22 cellular contexts compared by ENCODE assay signal in the genomic region with DNA sequence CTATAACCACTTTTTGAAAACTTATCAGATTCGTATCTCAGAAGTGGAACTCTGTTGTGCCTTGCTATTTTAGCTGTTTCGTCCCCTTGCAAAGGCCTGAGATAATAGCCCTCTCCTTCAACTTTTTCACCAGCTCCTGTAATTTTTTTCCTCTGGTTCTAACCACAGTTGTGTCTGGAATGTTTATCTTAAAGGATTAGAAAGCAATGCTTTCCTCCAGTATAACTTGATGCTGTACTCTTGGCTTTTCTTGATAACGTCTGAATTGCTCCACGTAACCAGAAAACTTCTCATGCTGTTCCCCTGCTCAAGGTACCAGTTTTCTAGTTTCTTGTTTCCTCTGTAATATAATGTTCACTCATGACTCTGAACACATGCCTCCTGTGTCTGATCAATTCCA.
"Had no signal": no experiment of that assay in that cellular context is flagged by ENCODE, and none has a peak within 500 bp of the region (broad histone marks: within the 10 kb centered on the region; RNA-seq: fewer than 3 reads in every experiment).

No MANE protein-coding gene starts in this region.

- H3K27ac ChIP-seq: esophagus muscularis mucosa, neutrophil, ovary, psoas muscle, right atrium auricular region, spleen, tibial nerve had no signal

- H3K4me1 ChIP-seq: esophagus muscularis mucosa, psoas muscle, right atrium auricular region, spleen, tibial nerve had no signal

- H3K36me3 ChIP-seq: esophagus muscularis mucosa, neutrophil, ovary, right atrium auricular region, spleen, tibial nerve had no signal

- H3K9me3 ChIP-seq: esophagus muscularis mucosa, neutrophil, psoas muscle, right atrium auricular region had no signal

- ATAC-seq: activated CD4-positive, alpha-beta T cell treated with anti-CD3 and anti-CD28 coated beads for 36 hours; activated CD8-positive, alpha-beta memory T cell treated with anti-CD3 and anti-CD28 coated beads, Interleukin-2, amount 10 ng/mL, durations not matched to agents 7 days and 5 days; activated CD8-positive, alpha-beta T cell treated with anti-CD3 and anti-CD28 coated beads, Interleukin-2, amount 10 ng/mL, durations not matched to agents 7 days and 5 days; activated naive CD8-positive, alpha-beta T cell treated with anti-CD3 and anti-CD28 coated beads, Interleukin-2, amount 50 U/mL, for 24 hours; left ventricle myocardium superior; natural killer cell treated with Interleukin-12 subunit alpha and Interleukin-12 subunit beta and Interleukin-15 and Interleukin-18, amount 100 ng/mL, for 72 hours; psoas muscle had no signal

- H3K4me3 ChIP-seq: esophagus muscularis mucosa, ovary, psoas muscle, right atrium auricular region, spleen, tibial nerve had no signal

- DNase-seq: activated B cell treated with CpG ODN at 0.5 μM for 24 hours; activated CD4-positive, alpha-beta T cell treated with anti-CD3 and anti-CD28 coated beads for 36 hours; activated CD8-positive, alpha-beta memory T cell treated with anti-CD3 and anti-CD28 coated beads, Interleukin-2, amount 10 ng/mL, durations not matched to agents 7 days and 5 days; activated CD8-positive, alpha-beta T cell treated with anti-CD3 and anti-CD28 coated beads, Interleukin-2, amount 10 ng/mL, durations not matched to agents 7 days and 5 days; activated naive CD8-positive, alpha-beta T cell treated with anti-CD3 and anti-CD28 coated beads, Interleukin-2, amount 50 U/mL, for 24 hours; activated T-cell treated with anti-CD3 and anti-CD28 coated beads, Interleukin-2, amount 50 U/mL, for 48 hours; anterior cingulate cortex; caudate nucleus; dermis blood vessel endothelial cell; effector CD4-positive, alpha-beta T cell; foreskin melanocyte; left ventricle myocardium superior; ovary; psoas muscle; spleen; stimulated activated naive CD4-positive, alpha-beta T cell treated with Interleukin-2 at 50 U/mL for 16 hours; T-helper 2 cell had no signal

- H3K27me3 ChIP-seq: esophagus muscularis mucosa, neutrophil, ovary, right atrium auricular region, tibial nerve had no signal
